ENCODE assay signal across 8 cellular contexts in the genomic region with DNA sequence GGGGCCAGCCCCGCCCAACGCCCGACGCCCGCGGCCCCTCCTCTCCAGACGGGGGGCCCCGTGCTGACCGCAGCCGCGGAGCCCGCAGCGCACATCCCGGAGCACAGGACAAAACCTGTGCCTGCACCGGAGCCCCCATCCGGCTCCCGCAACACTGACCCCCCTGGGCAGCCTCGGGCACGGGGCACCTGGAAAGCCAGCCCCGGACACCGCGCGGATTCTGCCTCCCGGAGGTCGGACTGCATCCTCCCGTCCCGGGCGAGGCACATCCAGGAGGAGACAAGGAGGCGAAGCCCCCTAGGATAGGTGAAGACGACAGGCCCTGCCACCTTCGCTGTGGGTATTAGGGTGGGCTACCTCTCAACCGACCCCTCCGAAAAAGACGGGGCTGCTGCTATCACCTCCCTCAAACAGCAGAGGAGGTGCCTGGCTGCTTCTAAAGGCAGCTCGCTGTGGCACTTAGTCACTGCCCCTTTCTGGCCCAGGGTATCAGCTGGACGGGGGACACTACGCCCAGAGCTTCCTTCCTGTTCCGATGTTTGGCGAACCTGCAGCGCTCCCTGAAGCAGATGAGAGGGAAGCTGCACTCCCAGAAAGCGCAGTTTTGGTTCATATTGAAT. TPM values are rescaled to one million over a fixed set of nuclear protein-coding genes. Genes with fewer than 3 reads are reported as not detected.
DNase-seq lines count a peak whose midpoint lies in the region; ATAC-seq and TF ChIP-seq lines count a peak whose summit lies in the region.

No MANE protein-coding gene starts in this region.

- H3K36me3 Mint-ChIP-seq in activated CD4-positive, alpha-beta T cell treated with anti-CD3 and anti-CD28 coated beads, Interleukin-2, amount 10 ng/mL, durations not matched to agents 24 days and 14 days (ENCODE audit: low read depth), result peaks cover 8% of the 10 kb centered on the region

- H3K36me3 ChIP-seq in osteoblast (ENCODE audit: insufficient read depth, low read length), result no peaks in the 10 kb centered on the region

- peak overlapping the region; percentile 84 for H3K4me3 Mint-ChIP-seq in activated CD4-positive, alpha-beta T cell treated with anti-CD3 and anti-CD28 coated beads, Interleukin-2, amount 10 ng/mL, durations not matched to agents 24 days and 14 days

- DNase-seq in DMS53 (lab: John Stamatoyannopoulos, UW) (peak; percentile 90), LNCaP clone FGC (ENCODE audit: low read depth) (no peak), fibroblast of the aortic adventitia (ENCODE audit: low read depth) (no peak), osteoblast (ENCODE audit: insufficient read length, low spot score, missing footprints) (peak; percentile 84), GM19240 (ENCODE audit: insufficient read length, low spot score) (no peak), H4 (ENCODE audit: low spot score) (no peak)
- peak; percentile 76 for DNase-seq in activated CD4-positive, alpha-beta T cell treated with anti-CD3 and anti-CD28 coated beads, Interleukin-2, amount 10 ng/mL, durations not matched to agents 24 days and 14 days

- no peaks in the 10 kb centered on the region for H4K20me1 ChIP-seq in osteoblast (ENCODE audit: insufficient read depth, low read length)

- H3K4me1 Mint-ChIP-seq in activated CD4-positive, alpha-beta T cell treated with anti-CD3 and anti-CD28 coated beads, Interleukin-2, amount 10 ng/mL, durations not matched to agents 24 days and 14 days, result peaks cover 20% of the 10 kb centered on the region

- H3K27me3 ChIP-seq in osteoblast (ENCODE audit: insufficient read depth, low read length), result no peaks in the 10 kb centered on the region

- no peaks in the 10 kb centered on the region for H3K9me3 ChIP-seq in osteoblast (ENCODE audit: low read depth, low read length)

- no peak for TF ChIP-seq CTCF in LNCaP clone FGC (IDR thresholded peaks at IDR 0.05; ENCODE audit: control insufficient read depth, extremely low read depth, insufficient read depth)
- no peak for TF ChIP-seq CTCF in fibroblast of the aortic adventitia (IDR thresholded peaks at IDR 0.05; ENCODE audit: insufficient read depth, low read length)
- TF ChIP-seq CTCF in osteoblast (IDR thresholded peaks at IDR 0.05; ENCODE audit: extremely low read depth, low read depth, low read length), result no peak

- peak overlapping the region; percentile 88 for H2AFZ ChIP-seq in osteoblast (ENCODE audit: low read length)

- H3K9me3 Mint-ChIP-seq in activated CD4-positive, alpha-beta T cell treated with anti-CD3 and anti-CD28 coated beads, Interleukin-2, amount 10 ng/mL, durations not matched to agents 24 days and 14 days, result no peaks in the 10 kb centered on the region

- intact Hi-C loops in activated CD4-positive, alpha-beta T cell treated with anti-CD3 and anti-CD28 coated beads, Interleukin-2, amount 10 ng/mL, durations not matched to agents 24 days and 14 days (cut with micrococcal nuclease), result loop anchor here (1.0 to 5.0 kb wide), 5 partner anchors 113 to 588 kb away; a partner anchor contains a TSS

- H3K27ac Mint-ChIP-seq in activated CD4-positive, alpha-beta T cell treated with anti-CD3 and anti-CD28 coated beads, Interleukin-2, amount 10 ng/mL, durations not matched to agents 24 days and 14 days, result peak overlapping the region; percentile 41

- no peaks in the 10 kb centered on the region for H3K27me3 Mint-ChIP-seq in activated CD4-positive, alpha-beta T cell treated with anti-CD3 and anti-CD28 coated beads, Interleukin-2, amount 10 ng/mL, durations not matched to agents 24 days and 14 days

- H3K27ac ChIP-seq in osteoblast (ENCODE audit: low read depth, low read length), result peak overlapping the region; percentile 44

- ATAC-seq in GM21390 (IDR thresholded peaks at IDR 0.05; ENCODE audit: unreplicated experiment), result peak; percentile 4

- peaks cover 13% of the 10 kb centered on the region for H3K4me1 ChIP-seq in osteoblast (ENCODE audit: insufficient read depth, low read length)

- peaks cover 31% of the 10 kb centered on the region for H3K79me2 ChIP-seq in osteoblast (ENCODE audit: insufficient read depth, low read length)

- H3K4me2 ChIP-seq in osteoblast (ENCODE audit: insufficient read depth, low read length), result peak overlapping the region; percentile 93

- peak overlapping the region; percentile 64 for H3K4me3 ChIP-seq in LNCaP clone FGC (ENCODE audit: low read depth, low read length)
- peak overlapping the region; percentile 72 for H3K4me3 ChIP-seq in fibroblast of the aortic adventitia (ENCODE audit: low read depth, low read length)
- H3K4me3 ChIP-seq in osteoblast (ENCODE audit: insufficient read depth, low read length), result peak overlapping the region; percentile 86

RNA-seq across cellular contexts. Expression of a gene that starts 10.6 kb away (rescaled TPM):
- 14.5 and 17.4 TPM in 2 replicates for total RNA-seq in activated CD4-positive, alpha-beta T cell treated with anti-CD3 and anti-CD28 coated beads, Interleukin-2, amount 10 ng/mL, durations not matched to agents 24 days and 14 days
- 13.0 and 21.0 TPM in 2 replicates for total RNA-seq in fibroblast of the aortic adventitia (ENCODE audit: low replicate concordance)
- total RNA-seq in osteoblast, result 28.2 and 28.9 TPM in 2 replicates
- total RNA-seq in H4 (2014; rRNA removed; shearing (Covaris generic)), result 35.7 and 52.3 TPM in 2 replicates

Comparison
In these comparisons a context has a peak if more than half of its experiments do, and no peak if none do; other contexts are left out.
1. DNase-seq: peak in DMS53 (single experiment), activated CD4-positive, alpha-beta T cell treated with anti-CD3 and anti-CD28 coated beads, Interleukin-2, amount 10 ng/mL, durations not matched to agents 24 days and 14 days (single experiment) and osteoblast (single experiment); none in LNCaP clone FGC (single experiment), fibroblast of the aortic adventitia (single experiment), GM19240 (single experiment) and H4 (single experiment).
2. Peak in every context shown above with its lines, with median percentiles within 50 percentile points of each other: H3K4me3 ChIP-seq.